Comparison of ENCODE assay signal across 8 cellular contexts in genomic region chrX:119482497-119483480, GRCh38. TPM values are rescaled to one million over a fixed set of nuclear protein-coding genes. Genes with fewer than 3 reads are reported as not detected.
DNase-seq lines count a peak whose midpoint lies in the region; ATAC-seq, FAIRE-seq and TF ChIP-seq lines count a peak whose summit lies in the region.

No MANE protein-coding gene starts in this region.

- ATAC-seq in HG03442 (IDR thresholded peaks at IDR 0.05; ENCODE audit: unreplicated experiment): peak; percentile 79

- peak overlapping the region; percentile 62 for H3K27ac Mint-ChIP-seq in activated naive CD4-positive, alpha-beta T cell treated with anti-CD3 and anti-CD28 coated beads, Interleukin-2, amount 50 U/mL, for 24 hours
- peak overlapping the region; percentile 47 for H3K27ac Mint-ChIP-seq in progenitor cell of endocrine pancreas

- intact Hi-C loops in cardiac septum (cut with DNase I): no loop called here

- H3K27me3 Mint-ChIP-seq in activated naive CD4-positive, alpha-beta T cell treated with anti-CD3 and anti-CD28 coated beads, Interleukin-2, amount 50 U/mL, for 24 hours: no peaks in the 10 kb centered on the region
- H3K27me3 Mint-ChIP-seq in progenitor cell of endocrine pancreas: peaks cover 7% of the 10 kb centered on the region

- peaks cover 6% of the 10 kb centered on the region for H3K4me1 Mint-ChIP-seq in activated naive CD4-positive, alpha-beta T cell treated with anti-CD3 and anti-CD28 coated beads, Interleukin-2, amount 50 U/mL, for 24 hours
- H3K4me1 Mint-ChIP-seq in progenitor cell of endocrine pancreas (ENCODE audit: low read depth): peaks cover 4% of the 10 kb centered on the region

- FAIRE-seq in GM19239 (lab: Jason Lieb, UNC) (peak; percentile 79), urothelium cell line (lab: Jason Lieb, UNC) (no peak)

- no peaks in the 10 kb centered on the region for H3K36me3 Mint-ChIP-seq in activated naive CD4-positive, alpha-beta T cell treated with anti-CD3 and anti-CD28 coated beads, Interleukin-2, amount 50 U/mL, for 24 hours
- H3K36me3 Mint-ChIP-seq in progenitor cell of endocrine pancreas (ENCODE audit: insufficient read depth): no peaks in the 10 kb centered on the region

- peak in 10 of 14 donors; percentile 10 to 56 (median 28) for DNase-seq in C1 segment of cervical spinal cord (lab: John Stamatoyannopoulos, UW)
- peak; percentile 49 for DNase-seq in GM19239 (ENCODE audit: insufficient read length, low spot score)
- peak; percentile 68 for DNase-seq in SK-MEL-5 (ENCODE audit: low read depth, low spot score)
- peak; percentile 90 for DNase-seq in cardiac septum (ENCODE audit: low spot score)
- peak; percentile 48 for DNase-seq in progenitor cell of endocrine pancreas (ENCODE audit: low spot score, unreplicated experiment)
- peak; percentile 39 for DNase-seq in urothelium cell line (ENCODE audit: low spot score)

- TF ChIP-seq CTCF in progenitor cell of endocrine pancreas (IDR thresholded peaks at IDR 0.05; ENCODE audit: unreplicated experiment): peak; percentile 68

- no peaks in the 10 kb centered on the region for H3K9me3 Mint-ChIP-seq in activated naive CD4-positive, alpha-beta T cell treated with anti-CD3 and anti-CD28 coated beads, Interleukin-2, amount 50 U/mL, for 24 hours
- H3K9me3 Mint-ChIP-seq in progenitor cell of endocrine pancreas (ENCODE audit: low read depth): peaks cover 21% of the 10 kb centered on the region

- H3K4me3 Mint-ChIP-seq in activated naive CD4-positive, alpha-beta T cell treated with anti-CD3 and anti-CD28 coated beads, Interleukin-2, amount 50 U/mL, for 24 hours: peak overlapping the region; percentile 81
- peak overlapping the region; percentile 67 for H3K4me3 Mint-ChIP-seq in progenitor cell of endocrine pancreas (ENCODE audit: low read depth)

- in situ Hi-C loops in SK-MEL-5 (cut with HindIII; ENCODE audit: low pct_unique_long_range_greater_than_20kb, low sequenced_read_pairs): no loop called here

RNA-seq across cellular contexts. Expression of gene SLC25A5, which starts 14.5 kb away (rescaled TPM):
- total RNA-seq in SK-MEL-5 (2014; rRNA removed; shearing (Covaris generic)): 234 and 243 TPM in 2 replicates
- polyA plus RNA-seq in SK-MEL-5 (2015; cell fraction: cytosol; rRNA removed): 688 and 821 TPM in 2 replicates
- polyA plus RNA-seq in SK-MEL-5 (2015; cell fraction: nucleus; rRNA removed): 306 and 356 TPM in 2 replicates
- total RNA-seq in cardiac septum (251 TPM), progenitor cell of endocrine pancreas (224 and 225 TPM in 2 replicates)

Comparison
In these comparisons a context has a peak if more than half of its experiments do, and no peak if none do; other contexts are left out.
1. Peak in every context shown above with its lines: DNase-seq and ATAC-seq.
2. DNase-seq: peak in every context shown above with its lines; median percentile 90 in cardiac septum; 68 in SK-MEL-5; 49 in GM19239; 48 in progenitor cell of endocrine pancreas; 39 in urothelium cell line; 28 in C1 segment of cervical spinal cord.